Comparison of ENCODE assay signal across 32 cellular contexts in the genomic region with DNA sequence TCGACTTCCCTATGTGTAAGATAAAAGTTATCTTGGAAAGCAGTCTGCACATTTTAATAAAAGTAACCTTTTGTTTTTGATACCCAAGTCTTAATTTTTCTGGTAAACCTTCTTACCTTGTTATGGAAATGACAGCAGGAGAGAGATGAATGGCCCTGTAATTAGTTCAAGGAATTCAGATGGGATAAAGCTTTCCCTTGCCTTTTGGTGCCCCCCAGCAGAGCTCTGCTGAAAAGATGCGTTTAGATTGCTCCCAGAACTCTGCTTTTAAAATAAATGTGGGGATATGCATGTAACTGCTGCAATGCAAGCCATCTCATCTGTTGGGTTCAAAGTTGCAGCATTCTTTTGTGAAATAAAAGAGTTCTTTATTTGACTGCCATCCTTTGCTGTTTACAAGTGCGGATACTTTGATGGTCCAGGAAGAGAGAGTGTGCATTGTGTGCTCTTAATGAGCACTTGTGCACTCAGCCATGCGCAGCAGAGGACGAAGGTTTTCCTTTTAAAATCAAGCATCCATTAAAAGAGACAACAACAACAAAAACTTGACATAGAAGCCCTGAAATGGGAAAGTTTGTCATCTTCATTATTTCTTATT.
DNase-seq lines count a peak whose midpoint lies in the region; ATAC-seq and TF ChIP-seq lines count a peak whose summit lies in the region.
"Had no signal": no experiment of that assay in that cellular context is flagged by ENCODE, and none has a peak within 500 bp of the region (broad histone marks: within the 10 kb centered on the region; RNA-seq: fewer than 3 reads in every experiment).

No MANE protein-coding gene starts in this region.

- peak overlapping the region; percentile 1 for H3K27ac ChIP-seq in endodermal cell (ENCODE audit: low read depth, low read length)
- H3K27ac ChIP-seq in thyroid gland = peak overlapping the region; percentile 32 to 56 (median 53)
- H3K27ac ChIP-seq: 22Rv1, esophagus muscularis mucosa, foreskin keratinocyte, heart right ventricle, pancreas, suprapubic skin had no signal

- H3K4me1 ChIP-seq in endodermal cell (ENCODE audit: control insufficient read depth, insufficient read depth, low read length) (no peaks in the 10 kb centered on the region), thyroid gland (peaks cover 22 to 31% of the 10 kb centered on the region in 2 donors)
- H3K4me1 ChIP-seq: foreskin keratinocyte, heart right ventricle, pancreas, suprapubic skin had no signal

- no peak overlapping the region for H3K27ac Mint-ChIP-seq in endodermal cell
- H3K27ac Mint-ChIP-seq: activated CD4-positive, alpha-beta T cell treated with anti-CD3 and anti-CD28 coated beads for 36 hours; activated naive CD4-positive, alpha-beta T cell treated with anti-CD3 and anti-CD28 coated beads, Interleukin-2, amount 50 U/mL, for 72 hours; CD4-positive, CD25-positive, alpha-beta regulatory T cell had no signal

- 71 to 80% methylated on average over 2 to 5 of the region's 5 CpGs for WGBS in endodermal cell (ENCODE audit: insufficient coverage in 1 of 2, insufficient read length in 1 of 2), 2 experiments
- WGBS in thyroid gland, 2 donors = 30 to 47% methylated on average over 5 of the region's 5 CpGs

- no peaks in the 10 kb centered on the region for H3K9me3 Mint-ChIP-seq in endodermal cell

- H3K4me1 Mint-ChIP-seq in endodermal cell = peaks cover 13% of the 10 kb centered on the region
- H3K4me1 Mint-ChIP-seq: activated CD4-positive, alpha-beta T cell treated with anti-CD3 and anti-CD28 coated beads for 36 hours; CD4-positive, CD25-positive, alpha-beta regulatory T cell had no signal

- no peak overlapping the region for H3K4me3 Mint-ChIP-seq in endodermal cell
- H3K4me3 Mint-ChIP-seq: activated CD4-positive, alpha-beta T cell treated with anti-CD3 and anti-CD28 coated beads for 36 hours; CD4-positive, CD25-positive, alpha-beta regulatory T cell; nephron had no signal

- TF ChIP-seq POLR2A in thyroid gland (IDR thresholded peaks at IDR 0.05) = no peak

- H3K9me3 ChIP-seq in endodermal cell (ENCODE audit: control insufficient read depth, low read length) = no peaks in the 10 kb centered on the region
- H3K9me3 ChIP-seq in thyroid gland = no peaks in the 10 kb centered on the region
- H3K9me3 ChIP-seq: esophagus muscularis mucosa, pancreas, SK-N-SH, suprapubic skin had no signal

- H3K27me3 ChIP-seq in endodermal cell (ENCODE audit: control insufficient read depth, insufficient read depth, low read length, poor library complexity, severe bottlenecking) (no peaks in the 10 kb centered on the region), thyroid gland (no peaks in the 10 kb centered on the region)
- H3K27me3 ChIP-seq: esophagus muscularis mucosa, foreskin keratinocyte, heart right ventricle, pancreas, suprapubic skin had no signal

- ATAC-seq in GM21447 (IDR thresholded peaks at IDR 0.05; ENCODE audit: unreplicated experiment) = no peak
- ATAC-seq: activated CD4-positive, alpha-beta T cell treated with anti-CD3 and anti-CD28 coated beads for 36 hours; activated naive CD4-positive, alpha-beta T cell treated with anti-CD3 and anti-CD28 coated beads, Interleukin-2, amount 50 U/mL, for 72 hours; foreskin keratinocyte; K562; pancreas; right cardiac atrium had no signal

- H3K36me3 ChIP-seq in endodermal cell (ENCODE audit: control insufficient read depth, insufficient read depth, low read length) (no peaks in the 10 kb centered on the region), thyroid gland (no peaks in the 10 kb centered on the region)
- H3K36me3 ChIP-seq: esophagus muscularis mucosa, heart right ventricle, pancreas, suprapubic skin had no signal

- H3K4me3 ChIP-seq in endodermal cell (ENCODE audit: low read length) (no peak overlapping the region), thyroid gland (replicated peaks in 1 of 3) (no peak overlapping the region)
- H3K4me3 ChIP-seq: esophagus muscularis mucosa, heart right ventricle, K562, lung, pancreas, suprapubic skin had no signal

- no peaks in the 10 kb centered on the region for H3K36me3 Mint-ChIP-seq in endodermal cell (ENCODE audit: low read depth)
- H3K36me3 Mint-ChIP-seq: activated naive CD4-positive, alpha-beta T cell treated with anti-CD3 and anti-CD28 coated beads, Interleukin-2, amount 50 U/mL, for 72 hours; CD4-positive, CD25-positive, alpha-beta regulatory T cell had no signal

- TF ChIP-seq CTCF in endodermal cell (conservative IDR thresholded peaks at IDR 0.05) (no peak), thyroid gland (IDR thresholded peaks at IDR 0.05) (no peak)

- no peaks in the 10 kb centered on the region for H3K27me3 Mint-ChIP-seq in endodermal cell (ENCODE audit: insufficient read depth)
- H3K27me3 Mint-ChIP-seq: activated CD4-positive, alpha-beta T cell treated with anti-CD3 and anti-CD28 coated beads for 36 hours; CD4-positive, CD25-positive, alpha-beta regulatory T cell had no signal

- intact Hi-C loops in thyroid gland (cut with DNase I) = no loop called here

- DNase-seq in DMS 273 (lab: John Stamatoyannopoulos, UW; ENCODE audit: unreplicated experiment) = peak; percentile 8
- no peak for DNase-seq in DMS 273 treated with DMSO at 0.1 percent for 48 hours (lab: John Stamatoyannopoulos, UW)
- peak; percentile 49 for DNase-seq in NCI-H69 (lab: John Stamatoyannopoulos, UW)
- DNase-seq in endodermal cell = no peak
- DNase-seq in thyroid gland = peak; percentile 43 to 44
- DNase-seq in GM03348 (ENCODE audit: low spot score) = no peak
- DNase-seq in NCI-H2107 treated with DMSO at 0.1 percent for 48 hours (lab: John Stamatoyannopoulos, UW; ENCODE audit: unreplicated experiment) = no peak
- DNase-seq: activated CD4-positive, alpha-beta T cell treated with anti-CD3 and anti-CD28 coated beads for 36 hours; activated T-cell treated with anti-CD3 and anti-CD28 coated beads for 4 hours; anterior cingulate cortex; CD4-positive, CD25-positive, alpha-beta regulatory T cell; cortex of kidney; DND-41; foreskin keratinocyte; kidney glomerular epithelial cell; NCI-H1436 treated with DMSO at 0.1 percent for 48 hours; NCI-H774; pancreas; SK-N-SH; stimulated activated CD4-positive, alpha-beta T cell treated with anti-CD3 and anti-CD28 coated beads, Interleukin-4, amount 100 ng/mL, for 1 hour; stimulated activated naive CD4-positive, alpha-beta T cell; T-helper 2 cell had no signal

- H3K9ac ChIP-seq in endodermal cell (ENCODE audit: extremely low read depth, low read length, poor library complexity, severe bottlenecking) = no peak overlapping the region
- H3K9ac ChIP-seq: SK-N-SH had no signal

Comparison
In these comparisons a context has a peak if more than half of its experiments do, and no peak if none do; other contexts are left out.
1. DNase-seq: peak in DMS 273 (single experiment), NCI-H69 (single experiment) and thyroid gland (2 of 2); none in DMS 273 treated with DMSO at 0.1 percent for 48 hours (single experiment), endodermal cell (single experiment), GM03348 (single experiment) and NCI-H2107 treated with DMSO at 0.1 percent for 48 hours (single experiment).